ENCODE assay signal across 9 cellular contexts in the genomic region with DNA sequence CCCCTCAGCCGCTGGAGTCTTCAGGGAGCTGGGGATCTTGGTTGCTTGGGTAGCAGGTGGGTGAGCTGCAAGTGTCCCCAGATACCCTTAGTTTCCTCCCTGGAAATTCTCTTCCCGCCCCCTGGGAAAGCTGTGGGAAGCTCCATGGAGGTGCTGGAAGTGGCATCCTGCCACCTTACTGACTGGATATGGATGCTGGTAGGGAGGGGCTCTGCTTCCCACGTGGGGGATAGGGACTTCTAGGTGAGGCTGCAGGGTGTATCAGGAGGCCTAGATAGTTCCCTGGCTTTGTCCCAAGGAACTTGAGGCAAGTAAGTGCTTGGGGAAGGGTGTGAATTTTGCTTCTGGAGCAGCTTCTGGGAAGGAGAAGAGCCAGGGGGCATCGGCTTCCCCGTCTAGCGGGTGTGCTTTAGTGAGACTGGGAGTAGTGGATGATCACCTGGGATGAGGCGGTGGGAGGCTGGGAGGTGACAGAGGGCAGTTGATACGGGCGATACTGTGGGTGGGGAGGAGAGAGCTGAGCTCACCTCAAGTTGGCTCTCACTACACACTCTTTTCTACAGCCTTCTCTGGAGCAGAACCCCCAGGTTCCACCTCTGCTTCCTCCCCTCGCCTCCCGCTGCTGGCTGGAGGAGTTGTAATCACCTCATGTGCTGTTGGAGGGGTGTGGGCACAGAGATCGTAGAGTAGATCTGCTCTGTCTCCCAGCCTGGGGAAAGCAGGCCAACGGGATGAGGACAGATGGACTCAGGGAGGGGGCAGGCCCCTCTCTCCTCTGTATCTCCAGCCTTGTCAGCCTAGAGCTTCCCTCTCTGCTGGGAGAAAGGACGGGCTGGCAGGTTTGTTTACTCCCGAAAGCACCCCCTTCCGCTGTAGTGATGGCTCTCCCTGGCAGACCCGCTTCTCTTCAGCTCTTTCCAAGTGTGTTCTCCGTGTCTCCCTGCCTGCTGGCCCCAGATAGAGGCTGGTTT. TPM values are rescaled to one million over a fixed set of nuclear protein-coding genes. Genes with fewer than 3 reads are reported as not detected.
A peak's percentile ranks its signal among the peaks of the same experiment; 100 is the strongest.
DNase-seq lines count a peak whose midpoint lies in the region; ATAC-seq and TF ChIP-seq lines count a peak whose summit lies in the region.
"Had no signal": no experiment of that assay in that cellular context is flagged by ENCODE, and none has a peak within 500 bp of the region (broad histone marks: within the 10 kb centered on the region; RNA-seq: fewer than 3 reads in every experiment).

No MANE protein-coding gene starts in this region.

- DNase-seq in AG10803 (ENCODE audit: low read depth) (no peak), cerebellar cortex (ENCODE audit: low spot score) (peak; percentile 86), naive B cell (no peak), DMS114 treated with DMSO at 0.1 percent for 48 hours (lab: John Stamatoyannopoulos, UW; ENCODE audit: unreplicated experiment) (no peak), NCI-H1694 (lab: John Stamatoyannopoulos, UW) (no peak), OCI-LY7 (ENCODE audit: low spot score) (no peak)

- H3K4me3 Mint-ChIP-seq in naive B cell, result peak overlapping the region in 7 of 8 donors; percentile 24 to 74 (median 46)

- intact Hi-C loops in OCI-LY7 (cut with micrococcal nuclease; ENCODE audit: unreplicated experiment), result loop anchor here (5.0 kb wide), 1 partner anchor 143 kb away; a partner anchor contains a TSS

- H3K27ac ChIP-seq in OCI-LY7 (ENCODE audit: low read depth, low read length, poor library complexity, severe bottlenecking), result no peak overlapping the region

- no TSS peak for BruUV-seq in OCI-LY7 (replicated peaks; lab: Mats Ljungman, UMichigan)

- no peak for ATAC-seq in naive B cell (ENCODE audit: low read depth in 2 of 2)
- ATAC-seq in GM21576 (IDR thresholded peaks at IDR 0.05; ENCODE audit: unreplicated experiment), result no peak
- ATAC-seq: activated naive CD4-positive, alpha-beta T cell treated with anti-CD3 and anti-CD28 coated beads, Interleukin-2, amount 50 U/mL, for 72 hours had no signal

- no peak overlapping the region for H3K4me2 ChIP-seq in OCI-LY7 (ENCODE audit: low read length)

- CTCF ChIA-PET in OCI-LY7 (lab: Charles Lee; ENCODE audit: unreplicated experiment), result interaction anchor here (0.5 kb wide), 1 partner anchor 28 kb away, joined by 3 read pairs; no protein-coding TSS in a partner anchor

- TF ChIP-seq CTCF in AG10803 (conservative IDR thresholded peaks at IDR 0.05; ENCODE audit: low read length), result no peak
- TF ChIP-seq CTCF in OCI-LY7 (conservative IDR thresholded peaks at IDR 0.05; ENCODE audit: low read length), result no peak

- no peaks in the 10 kb centered on the region for H3K9me2 ChIP-seq in OCI-LY7 (ENCODE audit: insufficient read depth, low read length)

- H3K4me1 ChIP-seq in ES-I3 (ENCODE audit: insufficient read depth, low read length) (peaks cover 40% of the 10 kb centered on the region), OCI-LY7 (ENCODE audit: insufficient read depth, low read length, poor library complexity, severe bottlenecking) (peaks cover 19% of the 10 kb centered on the region)

- H3K36me3 Mint-ChIP-seq in naive B cell, result no peaks in the 10 kb centered on the region
- H3K36me3 Mint-ChIP-seq: activated naive CD4-positive, alpha-beta T cell treated with anti-CD3 and anti-CD28 coated beads, Interleukin-2, amount 50 U/mL, for 72 hours had no signal

- POLR2A ChIA-PET in OCI-LY7 (lab: Charles Lee), result no interaction called here

- peak overlapping the region; percentile 86 for H3K4me3 ChIP-seq in AG10803 (ENCODE audit: low read length)
- no peak overlapping the region for H3K4me3 ChIP-seq in OCI-LY7 (ENCODE audit: low read depth, low read length, poor library complexity, severe bottlenecking)

- no peaks in the 10 kb centered on the region for H3K27me3 Mint-ChIP-seq in naive B cell

- peak overlapping the region in 4 of 6 donors; percentile 7 to 68 (median 60) for H3K27ac Mint-ChIP-seq in naive B cell

- H3K9me3 ChIP-seq in ES-I3 (ENCODE audit: control insufficient read depth, insufficient read depth, low read length), result no peaks in the 10 kb centered on the region
- no peaks in the 10 kb centered on the region for H3K9me3 ChIP-seq in OCI-LY7 (ENCODE audit: low read length)

- H3K9me3 Mint-ChIP-seq in naive B cell, result no peaks in the 10 kb centered on the region
- H3K9me3 Mint-ChIP-seq: activated naive CD4-positive, alpha-beta T cell treated with anti-CD3 and anti-CD28 coated beads, Interleukin-2, amount 50 U/mL, for 72 hours had no signal

- H3K9ac ChIP-seq in ES-I3 (ENCODE audit: low read depth, low read length), result 0 out of 2 replicates have a peak overlapping the region, but pooled peaks have one; percentile 21

- H3K4me1 Mint-ChIP-seq in naive B cell, result peaks cover 58 to 81% (median 74%) of the 10 kb centered on the region in 3 donors

- no peak overlapping the region for H2AFZ ChIP-seq in OCI-LY7 (ENCODE audit: low read length)

- peaks cover 7% of the 10 kb centered on the region; the same call in 1 of the 2 replicates for H4K20me1 ChIP-seq in OCI-LY7 (ENCODE audit: insufficient read depth, low read length)

- H3K36me3 ChIP-seq in ES-I3 (ENCODE audit: insufficient read depth, low read length) (no peaks in the 10 kb centered on the region), OCI-LY7 (ENCODE audit: insufficient read depth, low read length) (peaks cover 29% of the 10 kb centered on the region)

- H3K79me2 ChIP-seq in OCI-LY7 (ENCODE audit: insufficient read depth, low read depth, low read length), result no peaks in the 10 kb centered on the region; the same call in 1 of the 2 replicates

RNA-seq across cellular contexts. Expression of a gene that starts 19.8 kb away (rescaled TPM):
- polyA plus RNA-seq in naive B cell (ENCODE audit: low read depth in 6 of 6), result 1 to 10 TPM in 1 of 6 donors, under 1 TPM in 5; 0.03 to 1.2 (median 0.53) TPM
- 11.9 and 14.7 TPM in 2 replicates for total RNA-seq in OCI-LY7 (2014; rRNA removed; shearing (Covaris generic))
- 24.8 and 25.2 TPM in 2 replicates for total RNA-seq in OCI-LY7 (2022)
